Comparison of ENCODE assay signal across 16 cellular contexts in genomic region chr2:27245620-27246019, GRCh38. TPM values are rescaled to one million over a fixed set of nuclear protein-coding genes. Genes with fewer than 3 reads are reported as not detected.
DNase-seq lines count a peak whose midpoint lies in the region; ATAC-seq and TF ChIP-seq lines count a peak whose summit lies in the region.
"Had no signal": no experiment of that assay in that cellular context is flagged by ENCODE, and none has a peak within 500 bp of the region (broad histone marks: within the 10 kb centered on the region; RNA-seq: fewer than 3 reads in every experiment).

No MANE protein-coding gene starts in this region.

- no peak overlapping the region for H3K23ac ChIP-seq in IMR-90 (ENCODE audit: low read depth, low read length)

- H3K9me1 ChIP-seq in IMR-90 (ENCODE audit: insufficient read depth, low read length): no peaks in the 10 kb centered on the region

- intact Hi-C loops in left ventricle myocardium superior (cut with micrococcal nuclease): no loop called here
- intact Hi-C loops in Right ventricle myocardium inferior (cut with DNase I): no loop called here
- intact Hi-C loops in IMR-90 (cut with micrococcal nuclease): no loop called here

- H3K9ac ChIP-seq in IMR-90 (ENCODE audit: low read depth, low read length): no peak overlapping the region

- in situ Hi-C loops in IMR-90 (cut with MboI; ENCODE audit: low sequenced_read_pairs): no loop called here

- TF ChIP-seq CTCF in IMR-90 (conservative IDR thresholded peaks at IDR 0.05; ENCODE audit: low read depth, low read length): no peak

- no peak overlapping the region for H2AFZ ChIP-seq in IMR-90 (replicated peaks; ENCODE audit: low read length, poor library complexity)

- H2AK9ac ChIP-seq in IMR-90 (replicated peaks; ENCODE audit: low read depth, low read length, poor library complexity): peak overlapping the region; percentile 70

- no CpG with 5 or more reads among the region's 4 CpGs for WGBS in IMR-90 (ENCODE audit: extremely low coverage in 2 of 2, insufficient read length in 1 of 2), 2 experiments

- H2BK5ac ChIP-seq in IMR-90 (ENCODE audit: low read depth, low read length, poor library complexity, severe bottlenecking): no peak overlapping the region

- no peak overlapping the region for H2BK15ac ChIP-seq in IMR-90 (ENCODE audit: low read depth, low read length)

- no peaks in the 10 kb centered on the region for H3K9me3 ChIP-seq in IMR-90 (ENCODE audit: control insufficient read depth, insufficient read depth, low read length)
- H3K9me3 ChIP-seq: Caco-2 had no signal

- no peak overlapping the region for H2BK120ac ChIP-seq in IMR-90 (ENCODE audit: low read depth, low read length)

- no peak overlapping the region for H3K27ac ChIP-seq in IMR-90 (ENCODE audit: insufficient read depth, low read length)

- H2BK20ac ChIP-seq in IMR-90 (ENCODE audit: low read depth, low read length): no peak overlapping the region

- H3K56ac ChIP-seq in IMR-90 (ENCODE audit: extremely low read depth, insufficient read depth, low read length): no peak overlapping the region

- no peak overlapping the region for H3K14ac ChIP-seq in IMR-90 (replicated peaks; ENCODE audit: low read depth, low read length)

- no peak overlapping the region for H2AK5ac ChIP-seq in IMR-90 (ENCODE audit: low read depth, low read length)

- TF ChIP-seq RAD21 in IMR-90 (IDR thresholded peaks at IDR 0.05; ENCODE audit: low read length): no peak

- dilution Hi-C loops in IMR-90 (cut with HindIII; ENCODE audit: low sequenced_read_pairs, unreplicated experiment): no loop called here

- H3K36me3 ChIP-seq in IMR-90 (ENCODE audit: control insufficient read depth, insufficient read depth, low read length): peaks cover 38% of the 10 kb centered on the region

- no peaks in the 10 kb centered on the region for H3K4me1 ChIP-seq in IMR-90 (ENCODE audit: control insufficient read depth, insufficient read depth, low read length)
- H3K4me1 ChIP-seq: Caco-2 had no signal

- no peak for TF ChIP-seq POLR2A in IMR-90 (IDR thresholded peaks at IDR 0.05; ENCODE audit: low read depth, low read length)

- H4K20me1 ChIP-seq in IMR-90 (ENCODE audit: insufficient read depth, low read length): no peaks in the 10 kb centered on the region; the same call in 1 of the 2 replicates

- peaks cover 2% of the 10 kb centered on the region for H3K27me3 ChIP-seq in IMR-90 (ENCODE audit: control insufficient read depth, insufficient read depth, low read length)

- no peak overlapping the region for H3K4ac ChIP-seq in IMR-90 (ENCODE audit: low read depth, low read length)

- CTCF ChIA-PET in IMR-90 (lab: Yijun Ruan, JAX): no interaction called here

- H3K79me1 ChIP-seq in IMR-90 (ENCODE audit: low read depth in 1 of 2, low read length in 2 of 2): no peaks in the 10 kb centered on the region

- no peak overlapping the region for H4K91ac ChIP-seq in IMR-90 (ENCODE audit: insufficient read depth, low read depth, low read length)

- no peak overlapping the region for H3K4me2 ChIP-seq in IMR-90 (ENCODE audit: low read depth, low read length)

- no peak overlapping the region for H4K5ac ChIP-seq in IMR-90 (ENCODE audit: low read depth, low read length)

- no peak for DNase-seq in left ventricle myocardium superior
- DNase-seq in Right ventricle myocardium inferior (ENCODE audit: missing footprints): no peak
- DNase-seq in IMR-90: no peak
- DNase-seq in midbrain (lab: John Stamatoyannopoulos, UW): peak; percentile 5
- DNase-seq in AG20443 (ENCODE audit: low spot score): no peak
- no peak for DNase-seq in kidney glomerular epithelial cell (lab: John Stamatoyannopoulos, UW)
- DNase-seq in NCI-H69 (lab: John Stamatoyannopoulos, UW): no peak
- DNase-seq: Caco-2; CD8-positive, alpha-beta memory T cell; DND-41; GDM1; HCEC 1CT had no signal

- H3K18ac ChIP-seq in IMR-90 (ENCODE audit: low read depth, low read length): no peak overlapping the region

- peak; percentile 11 for ATAC-seq in left ventricle myocardium superior
- no peak for ATAC-seq in Right ventricle myocardium inferior
- no peak for ATAC-seq in IMR-90 (ENCODE audit: low read depth)

- H4K8ac ChIP-seq in IMR-90 (ENCODE audit: low read depth in 2 of 2, low read length in 2 of 2): no peak overlapping the region

- BruUV-seq in IMR-90 (replicated peaks; lab: Mats Ljungman, UMichigan): no TSS peak

- no peak overlapping the region for H3K4me3 ChIP-seq in IMR-90 (ENCODE audit: insufficient read depth, low read depth, low read length)

- POLR2A ChIA-PET in IMR-90 (lab: Charles Lee; ENCODE audit: unreplicated experiment): no interaction called here

TF ChIP-seq in IMR-90, 13 proteins besides CTCF, POLR2A, EP300 and RAD21:
- TF ChIP-seq RFX5 (IDR thresholded peaks at IDR 0.05; ENCODE audit: low read depth, low read length): no peak
- no peak for TF ChIP-seq MXI1 (IDR thresholded peaks at IDR 0.05; ENCODE audit: borderline replicate concordance, low read depth, low read length)
- no peak for TF ChIP-seq NFE2L2 (IDR thresholded peaks at IDR 0.05; ENCODE audit: low read depth, low read length)
- TF ChIP-seq RCOR1 (IDR thresholded peaks at IDR 0.05; ENCODE audit: insufficient replicate concordance, low read length): no peak
- no peak for TF ChIP-seq FOS (IDR thresholded peaks at IDR 0.05; ENCODE audit: low read depth, low read length)
- no peak for TF ChIP-seq ELK1 (IDR thresholded peaks at IDR 0.05; ENCODE audit: borderline replicate concordance, low read depth, low read length)
- TF ChIP-seq MAFK (IDR thresholded peaks at IDR 0.05; ENCODE audit: low read depth, low read length): no peak
- no peak for TF ChIP-seq USF2 (IDR thresholded peaks at IDR 0.05; ENCODE audit: low read depth, low read length)
TF ChIP-seq in IMR-90: peak in this region for 0.

RNA-seq across cellular contexts. Expression of gene SLC30A3, which starts 17.2 kb away (rescaled TPM):
- total RNA-seq in left ventricle myocardium superior (9.4 TPM), Right ventricle myocardium inferior (10.1 TPM), IMR-90 (2012; rRNA removed) (under 0.01 TPM in 1 of 2 replicates, not detected in the other)
- 0.15 and 0.17 TPM in 2 replicates for polyA plus RNA-seq in IMR-90 (2012; rRNA removed)
- polyA plus RNA-seq in IMR-90 (2012; cell fraction: cytosol; rRNA removed): 0.14 TPM in 1 of 2 replicates, not detected in the other
- polyA plus RNA-seq in IMR-90 (2012; cell fraction: nucleus; rRNA removed; ENCODE audit: low replicate concordance): 0.34 and 0.49 TPM in 2 replicates
- polyA plus RNA-seq: CD14-positive monocyte; CD8-positive, alpha-beta memory T cell had no signal

RNA-seq across cellular contexts. Expression of gene CAD, which starts 28.5 kb away (rescaled TPM):
- total RNA-seq in left ventricle myocardium superior (8.5 TPM), Right ventricle myocardium inferior (9.4 TPM), IMR-90 (2012; rRNA removed) (12.9 and 17.8 TPM in 2 replicates)
- 38.7 and 45.8 TPM in 2 replicates for polyA plus RNA-seq in IMR-90 (2012; rRNA removed)
- polyA plus RNA-seq in IMR-90 (2012; cell fraction: cytosol; rRNA removed): 25.9 and 29.2 TPM in 2 replicates
- 67.5 and 184 TPM in 2 replicates for polyA plus RNA-seq in IMR-90 (2012; cell fraction: nucleus; rRNA removed; ENCODE audit: low replicate concordance)

RNA-seq across cellular contexts. Expression of gene DNAJC5G, which starts 29.6 kb away (rescaled TPM):
- 2.1 TPM for total RNA-seq in left ventricle myocardium superior
- 1.9 TPM for total RNA-seq in Right ventricle myocardium inferior
- not detected in 2 replicates for total RNA-seq in IMR-90 (2012; rRNA removed)
- not detected in 2 replicates for polyA plus RNA-seq in IMR-90 (2012; rRNA removed)
- not detected in 2 replicates for polyA plus RNA-seq in IMR-90 (2012; cell fraction: cytosol; rRNA removed)
- polyA plus RNA-seq in IMR-90 (2012; cell fraction: nucleus; rRNA removed; ENCODE audit: low replicate concordance): not detected in 2 replicates
- total RNA-seq: CD8-positive, alpha-beta memory T cell; H4 had no signal
- polyA plus RNA-seq: AG04450; BJ; CD14-positive monocyte; CD8-positive, alpha-beta memory T cell had no signal

RNA-seq across cellular contexts. Expression of gene SLC5A6, which starts 33.6 kb away (rescaled TPM):
- 13.3 TPM for total RNA-seq in left ventricle myocardium superior
- total RNA-seq in Right ventricle myocardium inferior: 12.3 TPM
- total RNA-seq in IMR-90 (2012; rRNA removed): 34.2 and 38.6 TPM in 2 replicates
- polyA plus RNA-seq in IMR-90 (2012; rRNA removed): 28.8 and 30.6 TPM in 2 replicates
- polyA plus RNA-seq in IMR-90 (2012; cell fraction: cytosol; rRNA removed): 17.7 and 19.8 TPM in 2 replicates
- polyA plus RNA-seq in IMR-90 (2012; cell fraction: nucleus; rRNA removed; ENCODE audit: low replicate concordance): 93.0 and 136 TPM in 2 replicates

RNA-seq across cellular contexts. Expression of gene ATRAID, which starts 33.8 kb away (rescaled TPM):
- 112 TPM for total RNA-seq in left ventricle myocardium superior
- total RNA-seq in Right ventricle myocardium inferior: 115 TPM
- 138 and 144 TPM in 2 replicates for total RNA-seq in IMR-90 (2012; rRNA removed)
- 165 and 173 TPM in 2 replicates for polyA plus RNA-seq in IMR-90 (2012; rRNA removed)
- polyA plus RNA-seq in IMR-90 (2012; cell fraction: cytosol; rRNA removed): 185 and 186 TPM in 2 replicates
- 48.3 and 110 TPM in 2 replicates for polyA plus RNA-seq in IMR-90 (2012; cell fraction: nucleus; rRNA removed; ENCODE audit: low replicate concordance)

Comparison
In these comparisons a context has a peak if more than half of its experiments do, and no peak if none do; other contexts are left out.
1. RNA of gene SLC30A3, which starts 17.2 kb away (total RNA-seq): 10.1 TPM in Right ventricle myocardium inferior (single experiment) and 9.4 TPM in left ventricle myocardium superior (single experiment); under 0.01 TPM in IMR-90; every median in the first group is over 10 times any median in the second.